ENCODE assay signal across 1 cellular context in genomic region chr18:47680488-47680887, GRCh38.
TF ChIP-seq lines count a peak whose summit lies in the region.

No MANE protein-coding gene starts in this region.

TF ChIP-seq in GM12878, 131 proteins besides CTCF, POLR2A, EP300 and RAD21 (continued from another document and continues in another):
- TF ChIP-seq ELK1 (IDR thresholded peaks at IDR 0.05; ENCODE audit: low read depth, low read length), result no peak
- TF ChIP-seq RCOR1 (conservative IDR thresholded peaks at IDR 0.05; ENCODE audit: low read depth, low read length), result 0 out of 2 replicates have a peak, but pooled peaks have one; percentile 60
- no peak for TF ChIP-seq USF2 (IDR thresholded peaks at IDR 0.05; ENCODE audit: borderline replicate concordance, low read depth, low read length)
- no peak for TF ChIP-seq ASH2L (IDR thresholded peaks at IDR 0.05; ENCODE audit: borderline replicate concordance, low read depth)
- TF ChIP-seq SREBF2 (IDR thresholded peaks at IDR 0.05; ENCODE audit: low read length), result no peak
- TF ChIP-seq E4F1 (IDR thresholded peaks at IDR 0.05; ENCODE audit: borderline replicate concordance, partially characterized antibody), result no peak
- peak in 1 of 2 experiments; percentile 62; a peak in 1 of 3 replicates for TF ChIP-seq EGR1 (IDR thresholded peaks at IDR 0.05; ENCODE audit: borderline replicate concordance in 1 of 2, low read depth in 2 of 2, low read length in 2 of 2)
- TF ChIP-seq NFIC (IDR thresholded peaks at IDR 0.05; ENCODE audit: low read depth, low read length), result no peak
- no peak for TF ChIP-seq PBX3 (IDR thresholded peaks at IDR 0.05; ENCODE audit: insufficient replicate concordance, low read depth, low read length)
- no peak for TF ChIP-seq BCLAF1 (IDR thresholded peaks at IDR 0.05)
- no peak for TF ChIP-seq HDAC6 (IDR thresholded peaks at IDR 0.05; ENCODE audit: unreplicated experiment)
- TF ChIP-seq CHD2 (IDR thresholded peaks at IDR 0.05; ENCODE audit: borderline replicate concordance, low read depth, low read length), result 0 out of 2 replicates have a peak, but pooled peaks have one; percentile 29
- TF ChIP-seq IRF4 (IDR thresholded peaks at IDR 0.05; ENCODE audit: low read depth, low read length), result 0 out of 2 replicates have a peak, but pooled peaks have one; percentile 74
- TF ChIP-seq FOXK2 (IDR thresholded peaks at IDR 0.05), result no peak
- no peak for TF ChIP-seq RFX5 (IDR thresholded peaks at IDR 0.05; ENCODE audit: low read depth, low read length)
- no peak for TF ChIP-seq E2F4 (IDR thresholded peaks at IDR 0.05; ENCODE audit: low read depth, low read length)
- TF ChIP-seq HDAC2 (IDR thresholded peaks at IDR 0.05), result no peak
- TF ChIP-seq TCF12 (IDR thresholded peaks at IDR 0.05; ENCODE audit: low read depth, low read length), result no peak
- TF ChIP-seq RAD51 (IDR thresholded peaks at IDR 0.05), result no peak
- TF ChIP-seq IRF3 (IDR thresholded peaks at IDR 0.05), result no peak
- 0 out of 2 replicates have a peak, but pooled peaks have one; percentile 12 for TF ChIP-seq ZNF687 (IDR thresholded peaks at IDR 0.05)
- peak; percentile 11; the same call in 1 of the 2 replicates for TF ChIP-seq EED (IDR thresholded peaks at IDR 0.05; ENCODE audit: low read depth)
- peak; percentile 42; the same call in 1 of the 2 replicates for TF ChIP-seq IKZF1 (conservative IDR thresholded peaks at IDR 0.05)
- TF ChIP-seq KLF5 (IDR thresholded peaks at IDR 0.05; ENCODE audit: partially characterized antibody), result no peak
- TF ChIP-seq ZNF24 (IDR thresholded peaks at IDR 0.05), result no peak
- no peak for TF ChIP-seq PAX8 (IDR thresholded peaks at IDR 0.05)
- TF ChIP-seq CHD4 (IDR thresholded peaks at IDR 0.05), result no peak
- TF ChIP-seq SKIL (IDR thresholded peaks at IDR 0.05; ENCODE audit: low read depth, poor library complexity, severe bottlenecking), result peak; percentile 31
- no peak for TF ChIP-seq NR2C1 (IDR thresholded peaks at IDR 0.05)
- TF ChIP-seq ATF7 (IDR thresholded peaks at IDR 0.05; ENCODE audit: low read depth), result no peak
- TF ChIP-seq MAX (IDR thresholded peaks at IDR 0.05; ENCODE audit: low read depth, low read length), result no peak
- TF ChIP-seq HSF1 (IDR thresholded peaks at IDR 0.05; ENCODE audit: low read depth, low read length), result no peak
- TF ChIP-seq TAF1 (IDR thresholded peaks at IDR 0.05; ENCODE audit: borderline replicate concordance, low read depth, low read length), result no peak
- TF ChIP-seq NFXL1 (IDR thresholded peaks at IDR 0.05; ENCODE audit: borderline replicate concordance), result no peak
- no peak for TF ChIP-seq SMAD1 (IDR thresholded peaks at IDR 0.05; ENCODE audit: low read depth, partially characterized antibody)
- no peak for TF ChIP-seq TARDBP (IDR thresholded peaks at IDR 0.05; ENCODE audit: borderline replicate concordance)
- TF ChIP-seq PAX5 (IDR thresholded peaks at IDR 0.05; ENCODE audit: borderline replicate concordance, low read depth, low read length), result no peak
- peak; percentile 59; the same call in 1 of the 2 replicates for TF ChIP-seq YY1 (IDR thresholded peaks at IDR 0.05; ENCODE audit: low read depth, low read length)
